ENCODE assay signal across 4 cellular contexts in the genomic region with DNA sequence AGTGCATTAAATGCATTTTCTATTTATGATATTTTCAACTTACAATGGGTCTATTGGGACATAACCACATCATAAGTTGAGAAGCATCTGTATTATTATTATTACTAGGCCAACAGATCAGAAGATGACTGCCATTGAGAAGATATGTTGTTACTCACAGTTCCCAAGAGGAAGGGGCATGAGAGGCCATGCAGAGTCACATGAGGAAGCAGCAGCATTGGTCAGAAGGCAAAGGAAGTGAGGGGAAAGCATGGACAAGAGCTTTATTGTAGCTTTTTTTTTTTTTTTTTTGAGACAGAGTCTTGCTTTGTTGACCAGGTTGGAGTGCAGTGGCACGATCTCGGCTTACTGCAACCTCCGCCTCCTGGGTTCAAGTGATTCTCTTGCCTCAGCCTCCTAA.
"Had no signal": no experiment of that assay in that cellular context is flagged by ENCODE, and none has a peak within 500 bp of the region (broad histone marks: within the 10 kb centered on the region; RNA-seq: fewer than 3 reads in every experiment).

No MANE protein-coding gene starts in this region.

- H3K4me1 Mint-ChIP-seq: GM23338 had no signal

- H3K27ac Mint-ChIP-seq: GM23338, HFFc6, IgD-negative memory B cell had no signal

- H3K4me3 Mint-ChIP-seq: GM23338, HFFc6, IgD-negative memory B cell had no signal

- H3K9me3 Mint-ChIP-seq: GM23338, HFFc6 had no signal

- DNase-seq: HFFc6, KBM-7 had no signal
